In the genomic region with DNA sequence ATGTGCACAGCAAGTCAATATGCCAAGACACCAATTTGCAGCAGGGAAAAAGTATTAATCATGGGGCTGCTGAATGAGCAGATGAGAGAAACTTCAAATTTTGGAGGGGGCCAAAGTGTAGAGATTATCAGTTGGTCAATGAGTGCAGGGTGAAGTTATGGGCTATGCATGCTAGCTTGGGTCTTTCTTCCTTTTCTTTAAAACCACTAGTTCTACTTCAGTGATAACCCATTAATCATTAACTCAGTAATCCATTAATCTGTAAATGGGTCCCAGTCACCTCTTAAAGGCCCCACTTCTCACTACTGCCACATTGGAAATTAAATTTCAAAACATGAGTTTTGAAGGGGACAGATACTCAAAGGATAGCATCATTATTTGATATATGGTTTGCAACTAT, we compare ENCODE assay signal across 9 cellular contexts.
DNase-seq lines count a peak whose midpoint lies in the region; ATAC-seq, FAIRE-seq and TF ChIP-seq lines count a peak whose summit lies in the region.
"Had no signal": no experiment of that assay in that cellular context is flagged by ENCODE, and none has a peak within 500 bp of the region (broad histone marks: within the 10 kb centered on the region; RNA-seq: fewer than 3 reads in every experiment).

No MANE protein-coding gene starts in this region.

- CTCF ChIA-PET in activated CD8-positive, alpha-beta T cell treated with anti-CD3 and anti-CD28 coated beads, Interleukin-2, amount 10 ng/mL, durations not matched to agents 7 days and 5 days (lab: Charles Lee): no interaction called here

- peak; percentile 94 for ATAC-seq in GM18498 (IDR thresholded peaks at IDR 0.05; ENCODE audit: unreplicated experiment)
- peak; percentile 91 for ATAC-seq in GM21381 (IDR thresholded peaks at IDR 0.05; ENCODE audit: unreplicated experiment)
- peak; percentile 66 for ATAC-seq in HG03025 (IDR thresholded peaks at IDR 0.05; ENCODE audit: low FRiP score, unreplicated experiment)
- no peak for ATAC-seq in activated CD8-positive, alpha-beta T cell treated with anti-CD3 and anti-CD28 coated beads, Interleukin-2, amount 10 ng/mL, durations not matched to agents 7 days and 5 days

- peak; percentile 80 for DNase-seq in NCI-H82 treated with DMSO at 0.1 percent for 48 hours (lab: John Stamatoyannopoulos, UW; ENCODE audit: unreplicated experiment)
- DNase-seq in NCI-H1694 treated with DMSO at 0.1 percent for 48 hours (lab: John Stamatoyannopoulos, UW): no peak
- no peak for DNase-seq in glutamatergic neuron
- DNase-seq in HTR-8/SVneo (ENCODE audit: insufficient read length, low spot score): no peak
- no peak for DNase-seq in activated CD8-positive, alpha-beta T cell treated with anti-CD3 and anti-CD28 coated beads, Interleukin-2, amount 10 ng/mL, durations not matched to agents 7 days and 5 days
- DNase-seq: NCI-H524 treated with DMSO at 0.1 percent for 48 hours had no signal

- FAIRE-seq in HTR-8/SVneo (lab: Jason Lieb, UNC): no peak

- H3K4me1 Mint-ChIP-seq in glutamatergic neuron (ENCODE audit: low read depth, unreplicated experiment): no peaks in the 10 kb centered on the region
- H3K4me1 Mint-ChIP-seq in activated CD8-positive, alpha-beta T cell treated with anti-CD3 and anti-CD28 coated beads, Interleukin-2, amount 10 ng/mL, durations not matched to agents 7 days and 5 days (ENCODE audit: low read depth): no peaks in the 10 kb centered on the region

- peaks cover 1% of the 10 kb centered on the region for H3K9me3 Mint-ChIP-seq in glutamatergic neuron (ENCODE audit: unreplicated experiment)
- H3K9me3 Mint-ChIP-seq in activated CD8-positive, alpha-beta T cell treated with anti-CD3 and anti-CD28 coated beads, Interleukin-2, amount 10 ng/mL, durations not matched to agents 7 days and 5 days (ENCODE audit: insufficient read depth): peaks cover 12% of the 10 kb centered on the region

- no peak for TF ChIP-seq CTCF in glutamatergic neuron (IDR thresholded peaks at IDR 0.05; ENCODE audit: partially characterized antibody, unreplicated experiment)

- POLR2A ChIA-PET in activated CD8-positive, alpha-beta T cell treated with anti-CD3 and anti-CD28 coated beads, Interleukin-2, amount 10 ng/mL, durations not matched to agents 7 days and 5 days (lab: Charles Lee): no interaction called here

- H3K27ac Mint-ChIP-seq in glutamatergic neuron (ENCODE audit: unreplicated experiment): no peak overlapping the region
- H3K27ac Mint-ChIP-seq in activated CD8-positive, alpha-beta T cell treated with anti-CD3 and anti-CD28 coated beads, Interleukin-2, amount 10 ng/mL, durations not matched to agents 7 days and 5 days: no peak overlapping the region

- no peaks in the 10 kb centered on the region for H3K36me3 Mint-ChIP-seq in glutamatergic neuron (ENCODE audit: unreplicated experiment)
- H3K36me3 Mint-ChIP-seq in activated CD8-positive, alpha-beta T cell treated with anti-CD3 and anti-CD28 coated beads, Interleukin-2, amount 10 ng/mL, durations not matched to agents 7 days and 5 days (ENCODE audit: low read depth): no peaks in the 10 kb centered on the region

- H3K27me3 Mint-ChIP-seq in glutamatergic neuron (ENCODE audit: unreplicated experiment): no peaks in the 10 kb centered on the region
- no peaks in the 10 kb centered on the region for H3K27me3 Mint-ChIP-seq in activated CD8-positive, alpha-beta T cell treated with anti-CD3 and anti-CD28 coated beads, Interleukin-2, amount 10 ng/mL, durations not matched to agents 7 days and 5 days (ENCODE audit: low read depth)

- H3K4me3 Mint-ChIP-seq in glutamatergic neuron (ENCODE audit: unreplicated experiment): no peak overlapping the region
- H3K4me3 Mint-ChIP-seq in activated CD8-positive, alpha-beta T cell treated with anti-CD3 and anti-CD28 coated beads, Interleukin-2, amount 10 ng/mL, durations not matched to agents 7 days and 5 days: no peak overlapping the region
